ENCODE assay signal across 10 cellular contexts in the genomic region with DNA sequence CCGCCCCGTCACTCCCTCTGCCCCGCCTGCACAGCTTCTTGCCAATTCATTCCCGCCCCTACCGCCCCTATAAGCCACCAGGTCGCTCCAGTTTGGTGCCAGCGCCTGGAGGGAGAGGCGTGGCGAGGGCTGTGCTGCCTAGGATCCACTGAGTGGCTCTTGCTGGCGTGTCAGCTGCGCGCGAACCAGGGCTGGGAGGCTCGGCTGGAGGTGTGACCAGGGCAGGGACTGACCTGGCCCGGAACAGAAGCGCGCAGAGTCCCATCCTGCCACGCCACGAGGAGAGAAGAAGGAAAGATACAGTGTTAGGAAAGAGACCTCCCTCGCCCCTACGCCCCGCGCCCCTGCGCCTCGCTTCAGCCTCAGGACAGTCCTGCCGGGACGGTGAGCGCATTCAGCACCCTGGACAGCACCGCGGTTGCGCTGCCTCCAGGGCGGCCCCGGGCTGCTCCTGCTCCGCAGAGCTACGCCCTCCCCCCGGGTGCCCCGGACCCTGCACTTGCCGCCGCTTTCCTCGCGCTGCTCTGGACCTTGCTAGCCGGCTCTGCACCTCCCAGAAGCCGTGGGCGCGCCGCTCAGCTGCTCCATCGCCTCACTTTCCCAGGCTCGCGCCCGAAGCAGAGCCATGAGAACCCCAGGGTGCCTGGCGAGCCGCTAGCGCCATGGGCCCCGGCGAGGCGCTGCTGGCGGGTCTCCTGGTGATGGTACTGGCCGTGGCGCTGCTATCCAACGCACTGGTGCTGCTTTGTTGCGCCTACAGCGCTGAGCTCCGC. TPM values are rescaled to one million over a fixed set of nuclear protein-coding genes. Genes with fewer than 3 reads are reported as not detected.
A peak's percentile ranks its signal among the peaks of the same experiment; 100 is the strongest.
DNase-seq lines count a peak whose midpoint lies in the region; ATAC-seq, FAIRE-seq and TF ChIP-seq lines count a peak whose summit lies in the region.
"Had no signal": no experiment of that assay in that cellular context is flagged by ENCODE, and none has a peak within 500 bp of the region (broad histone marks: within the 10 kb centered on the region; RNA-seq: fewer than 3 reads in every experiment).

A gene with protein sequence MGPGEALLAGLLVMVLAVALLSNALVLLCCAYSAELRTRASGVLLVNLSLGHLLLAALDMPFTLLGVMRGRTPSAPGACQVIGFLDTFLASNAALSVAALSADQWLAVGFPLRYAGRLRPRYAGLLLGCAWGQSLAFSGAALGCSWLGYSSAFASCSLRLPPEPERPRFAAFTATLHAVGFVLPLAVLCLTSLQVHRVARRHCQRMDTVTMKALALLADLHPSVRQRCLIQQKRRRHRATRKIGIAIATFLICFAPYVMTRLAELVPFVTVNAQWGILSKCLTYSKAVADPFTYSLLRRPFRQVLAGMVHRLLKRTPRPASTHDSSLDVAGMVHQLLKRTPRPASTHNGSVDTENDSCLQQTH (plus strand): TSS at position 72 of the 773 bp plus-strand sequence. CDS start 591 bp downstream, at position 663.

- no peaks in the 10 kb centered on the region for H3K36me3 ChIP-seq in neuronal stem cell (replicated peaks in 1 of 2; ENCODE audit: control insufficient read depth in 2 of 2, insufficient read depth in 2 of 2, low read length in 2 of 2)
- H3K36me3 ChIP-seq: suprapubic skin had no signal

- H3K4me3 Mint-ChIP-seq in T-helper 2 cell treated with Interferon-gamma antibody and Interleukin-4, amounts not matched to agents 5 μg/mL and 100 μg/mL, for 36 hours, result no peak within 1 kb of the TSS

- no peak for TF ChIP-seq CTCF in D721Med (IDR thresholded peaks at IDR 0.05; ENCODE audit: insufficient read depth, missing control alignments)

- H3K18ac ChIP-seq in neuronal stem cell (ENCODE audit: low read length), result peak within 1 kb of the TSS; percentile 49

- H3K79me1 ChIP-seq in neuronal stem cell (ENCODE audit: low read depth, low read length), result peaks cover 3% of the 10 kb centered on the region

- H3K36me3 Mint-ChIP-seq in T-helper 2 cell treated with Interferon-gamma antibody and Interleukin-4, amounts not matched to agents 5 μg/mL and 100 μg/mL, for 36 hours (ENCODE audit: low read depth), result no peaks in the 10 kb centered on the region

- H3K4me1 Mint-ChIP-seq in T-helper 2 cell treated with Interferon-gamma antibody and Interleukin-4, amounts not matched to agents 5 μg/mL and 100 μg/mL, for 36 hours (ENCODE audit: low read depth), result no peaks in the 10 kb centered on the region

- no peak within 1 kb of the TSS for H2BK5ac ChIP-seq in neuronal stem cell (ENCODE audit: low read length)

- no peak within 1 kb of the TSS for H3K27ac Mint-ChIP-seq in T-helper 2 cell treated with Interferon-gamma antibody and Interleukin-4, amounts not matched to agents 5 μg/mL and 100 μg/mL, for 36 hours

- no peak within 1 kb of the TSS for H4K8ac ChIP-seq in neuronal stem cell (ENCODE audit: low read depth, low read length)

- peak; percentile 27 for DNase-seq in GOT3 (lab: John Stamatoyannopoulos, UW)
- DNase-seq in T-helper 2 cell treated with Interferon-gamma antibody and Interleukin-4, amounts not matched to agents 5 μg/mL and 100 μg/mL, for 36 hours (ENCODE audit: low spot score), result peak; percentile 34
- DNase-seq in fibroblast of peridontal ligament (ENCODE audit: extremely low read depth), result peak; percentile 19
- DNase-seq in neuronal stem cell (ENCODE audit: low spot score), result peak; percentile 92
- no peak for DNase-seq in D721Med (ENCODE audit: insufficient read length, low spot score)
- DNase-seq in NOMO-1 treated with dmso at 0.1 percent for 144 hours (lab: John Stamatoyannopoulos, UW; ENCODE audit: unreplicated experiment), result no peak

- H4K91ac ChIP-seq in neuronal stem cell (ENCODE audit: low read depth, low read length, poor library complexity), result no peak within 1 kb of the TSS

- H3K27me3 ChIP-seq in neuronal stem cell (ENCODE audit: control insufficient read depth in 3 of 3, insufficient read depth in 3 of 3, low read depth in 1 of 3, low read length in 3 of 3), result peaks cover 3 to 36% (median 15%) of the 10 kb centered on the region in 3 experiments

- ATAC-seq in HG03135 (IDR thresholded peaks at IDR 0.05; ENCODE audit: unreplicated experiment), result no peak
- no peak for ATAC-seq in HG03439 (IDR thresholded peaks at IDR 0.05; ENCODE audit: unreplicated experiment)

- H3K9me3 ChIP-seq in neuronal stem cell (replicated peaks in 1 of 2; ENCODE audit: control insufficient read depth in 2 of 2, insufficient read depth in 1 of 2, low read depth in 1 of 2, low read length in 2 of 2), result peaks cover 0 to 2% of the 10 kb centered on the region in 2 donors
- H3K9me3 ChIP-seq: suprapubic skin had no signal

- no peak within 1 kb of the TSS for H3K14ac ChIP-seq in neuronal stem cell (ENCODE audit: low read length)

- H3K4me1 ChIP-seq in neuronal stem cell (ENCODE audit: control insufficient read depth in 2 of 2, insufficient read depth in 1 of 2, low read depth in 1 of 2, low read length in 2 of 2), result peaks cover 0 to 10% of the 10 kb centered on the region in 2 donors

- WGBS in neuronal stem cell (ENCODE audit: extremely low coverage in 2 of 2, insufficient read length in 2 of 2, insufficient replicate concordance in 1 of 2), 2 donors, result no CpG with 5 or more reads among the region's 63 CpGs

- H2BK120ac ChIP-seq in neuronal stem cell (ENCODE audit: low read depth, low read length), result no peak within 1 kb of the TSS

- H2BK15ac ChIP-seq in neuronal stem cell (ENCODE audit: low read length), result no peak within 1 kb of the TSS

- FAIRE-seq in D721Med (lab: Jason Lieb, UNC), result no peak
- FAIRE-seq: endometrium had no signal

- H3K23ac ChIP-seq in neuronal stem cell (ENCODE audit: low read depth, low read length, poor library complexity), result peak within 1 kb of the TSS; percentile 71

- no peaks in the 10 kb centered on the region for H3K27me3 Mint-ChIP-seq in T-helper 2 cell treated with Interferon-gamma antibody and Interleukin-4, amounts not matched to agents 5 μg/mL and 100 μg/mL, for 36 hours (ENCODE audit: low read depth)

- no peak within 1 kb of the TSS for H3K27ac ChIP-seq in neuronal stem cell (replicated peaks; ENCODE audit: low read length)
- H3K27ac ChIP-seq: suprapubic skin had no signal

- no peak within 1 kb of the TSS for H2AFZ ChIP-seq in neuronal stem cell (ENCODE audit: low read length)

- peak within 1 kb of the TSS; percentile 74 for H3K4me2 ChIP-seq in neuronal stem cell (ENCODE audit: insufficient read depth, low read length, poor library complexity, severe bottlenecking)

- H3K4me3 ChIP-seq in neuronal stem cell (ENCODE audit: low read length in 2 of 2), result no peak within 1 kb of the TSS
- H3K4me3 ChIP-seq: suprapubic skin had no signal

- no peak within 1 kb of the TSS for H2AK5ac ChIP-seq in neuronal stem cell (ENCODE audit: low read depth, low read length)

- no peak within 1 kb of the TSS for H3K4ac ChIP-seq in neuronal stem cell (ENCODE audit: low read length)

- no peaks in the 10 kb centered on the region for H3K9me3 Mint-ChIP-seq in T-helper 2 cell treated with Interferon-gamma antibody and Interleukin-4, amounts not matched to agents 5 μg/mL and 100 μg/mL, for 36 hours

- peak within 1 kb of the TSS; percentile 63 for H3K9ac ChIP-seq in neuronal stem cell (ENCODE audit: low read depth, low read length, poor library complexity)

- no peak within 1 kb of the TSS for H2BK12ac ChIP-seq in neuronal stem cell (ENCODE audit: low read length)

RNA-seq across cellular contexts. Expression of the gene that starts here (rescaled TPM):
- 0.22 TPM for polyA plus RNA-seq in neuronal stem cell (2013, experiment 1 of 2)
- 0.15 TPM for polyA plus RNA-seq in neuronal stem cell (2013, experiment 2 of 2)

Comparison
In these comparisons a context has a peak if more than half of its experiments do, and no peak if none do; other contexts are left out.
1. DNase-seq: peak in GOT3 (single experiment), T-helper 2 cell treated with Interferon-gamma antibody and Interleukin-4, amounts not matched to agents 5 μg/mL and 100 μg/mL, for 36 hours (single experiment), fibroblast of peridontal ligament (single experiment) and neuronal stem cell (single experiment); none in D721Med (single experiment) and NOMO-1 treated with dmso at 0.1 percent for 144 hours (single experiment).